Comparison of ENCODE assay signal across 24 cellular contexts in genomic region chr10:106643521-106643920, GRCh38.
"Had no signal": no experiment of that assay in that cellular context is flagged by ENCODE, and none has a peak within 500 bp of the region (broad histone marks: within the 10 kb centered on the region; RNA-seq: fewer than 3 reads in every experiment).

No MANE protein-coding gene starts in this region.

- ATAC-seq: naive thymus-derived CD4-positive, alpha-beta T cell; natural killer cell; pancreas; right cardiac atrium; right lobe of liver; stimulated activated effector memory CD8-positive, alpha-beta T cell treated with anti-CD3 and anti-CD28 coated beads, Interleukin-12 subunit alpha, Interleukin-12 subunit beta, amount 100 ng/mL, for 72 hours; stimulated activated naive CD8-positive, alpha-beta T cell treated with anti-CD3 and anti-CD28 coated beads, Interleukin-15, amount 100 ng/mL, for 72 hours; stimulated activated naive CD8-positive, alpha-beta T cell treated with anti-CD3 and anti-CD28 coated beads, Interleukin-15, Interleukin-2, amounts not matched to agents 100 U/mL and 50 U/mL, for 24 hours had no signal

- H3K4me3 Mint-ChIP-seq: naive thymus-derived CD4-positive, alpha-beta T cell; natural killer cell; nephron; neural progenitor cell; stimulated activated effector memory CD8-positive, alpha-beta T cell treated with anti-CD3 and anti-CD28 coated beads, Interleukin-12 subunit alpha, Interleukin-12 subunit beta, amount 100 ng/mL, for 72 hours; stimulated activated naive CD8-positive, alpha-beta T cell treated with anti-CD3 and anti-CD28 coated beads, Interleukin-15, amount 100 ng/mL, for 72 hours had no signal

- H3K27ac Mint-ChIP-seq: naive thymus-derived CD4-positive, alpha-beta T cell; natural killer cell; nephron; neural progenitor cell; stimulated activated effector memory CD8-positive, alpha-beta T cell treated with anti-CD3 and anti-CD28 coated beads, Interleukin-12 subunit alpha, Interleukin-12 subunit beta, amount 100 ng/mL, for 72 hours; stimulated activated naive CD8-positive, alpha-beta T cell treated with anti-CD3 and anti-CD28 coated beads, Interleukin-15, amount 100 ng/mL, for 72 hours had no signal

- H3K4me2 ChIP-seq: neural progenitor cell had no signal

- DNase-seq: naive thymus-derived CD4-positive, alpha-beta T cell; natural killer cell; pancreas; right cardiac atrium; right lobe of liver; small intestine; stimulated activated CD4-positive, alpha-beta T cell treated with anti-CD3 and anti-CD28 coated beads, Interleukin-15, amount 100 ng/mL, for 24 hours; stimulated activated CD4-positive, alpha-beta T cell treated with anti-CD3 and anti-CD28 coated beads, Interleukin-2, amount 100 ng/mL, for 24 hours; stimulated activated CD4-positive, alpha-beta T cell treated with anti-CD3 and anti-CD28 coated beads, Interleukin-2, amount 100 ng/mL, for 48 hours; stimulated activated CD4-positive, alpha-beta T cell treated with anti-CD3 and anti-CD28 coated beads, Interleukin-4, amount 100 ng/mL, for 24 hours; stimulated activated naive CD4-positive, alpha-beta T cell; stimulated activated naive CD8-positive, alpha-beta T cell treated with anti-CD3 and anti-CD28 coated beads, Interleukin-15, amount 100 ng/mL, for 72 hours; stimulated activated naive CD8-positive, alpha-beta T cell treated with anti-CD3 and anti-CD28 coated beads, Interleukin-15, Interleukin-2, amounts not matched to agents 100 U/mL and 50 U/mL, for 24 hours; substantia nigra; thyroid gland; trophoblast cell; upper lobe of left lung had no signal

- H3K9me3 ChIP-seq: pancreas, prostate gland, right lobe of liver, thoracic aorta, thyroid gland, tibial nerve, upper lobe of left lung had no signal

- H3K36me3 Mint-ChIP-seq: naive thymus-derived CD4-positive, alpha-beta T cell; natural killer cell; neural progenitor cell; stimulated activated effector memory CD8-positive, alpha-beta T cell treated with anti-CD3 and anti-CD28 coated beads, Interleukin-12 subunit alpha, Interleukin-12 subunit beta, amount 100 ng/mL, for 72 hours had no signal

- H3K4me1 Mint-ChIP-seq: naive thymus-derived CD4-positive, alpha-beta T cell; natural killer cell; nephron; neural progenitor cell; stimulated activated effector memory CD8-positive, alpha-beta T cell treated with anti-CD3 and anti-CD28 coated beads, Interleukin-12 subunit alpha, Interleukin-12 subunit beta, amount 100 ng/mL, for 72 hours; stimulated activated naive CD8-positive, alpha-beta T cell treated with anti-CD3 and anti-CD28 coated beads, Interleukin-15, amount 100 ng/mL, for 72 hours had no signal

- H3K9ac ChIP-seq: neural progenitor cell had no signal

- FAIRE-seq: pancreas, small intestine, urothelium cell line had no signal

- H3K27ac ChIP-seq: neural progenitor cell, pancreas, prostate gland, right lobe of liver, thoracic aorta, thyroid gland, tibial nerve, upper lobe of left lung had no signal

- H3K4me3 ChIP-seq: neural progenitor cell, pancreas, prostate gland, right lobe of liver, thoracic aorta, thyroid gland, tibial nerve, upper lobe of left lung had no signal

- H3K4me1 ChIP-seq: neural progenitor cell, pancreas, prostate gland, right lobe of liver, thyroid gland, tibial nerve, upper lobe of left lung had no signal

- H3K9me3 Mint-ChIP-seq: natural killer cell; nephron; neural progenitor cell; stimulated activated effector memory CD8-positive, alpha-beta T cell treated with anti-CD3 and anti-CD28 coated beads, Interleukin-12 subunit alpha, Interleukin-12 subunit beta, amount 100 ng/mL, for 72 hours; stimulated activated naive CD8-positive, alpha-beta T cell treated with anti-CD3 and anti-CD28 coated beads, Interleukin-15, amount 100 ng/mL, for 72 hours had no signal

- H3K27me3 ChIP-seq: neural progenitor cell, pancreas, right lobe of liver, thyroid gland, tibial nerve, upper lobe of left lung had no signal

- H3K36me3 ChIP-seq: neural progenitor cell, pancreas, prostate gland, right lobe of liver, thoracic aorta, thyroid gland, tibial nerve, upper lobe of left lung had no signal

- H3K27me3 Mint-ChIP-seq: naive thymus-derived CD4-positive, alpha-beta T cell; stimulated activated naive CD8-positive, alpha-beta T cell treated with anti-CD3 and anti-CD28 coated beads, Interleukin-15, amount 100 ng/mL, for 72 hours had no signal

- H2AFZ ChIP-seq: neural progenitor cell had no signal
